9 cellular contexts compared by ENCODE assay signal in the genomic region with DNA sequence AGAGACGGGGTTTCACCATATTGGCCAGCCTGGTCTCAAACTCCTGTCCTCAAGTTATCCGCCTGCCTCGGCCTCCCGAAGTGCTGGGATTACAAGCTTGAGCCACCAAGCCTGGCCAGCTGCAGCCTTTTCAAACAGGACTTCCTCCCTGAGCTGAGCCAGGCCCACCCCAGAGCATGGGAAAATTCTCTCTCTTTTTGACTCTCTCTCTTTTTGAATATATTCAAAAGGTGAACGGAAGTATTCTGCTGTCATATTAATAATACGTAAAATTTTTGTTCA. TPM values are rescaled to one million over a fixed set of nuclear protein-coding genes. Genes with fewer than 3 reads are reported as not detected.
DNase-seq lines count a peak whose midpoint lies in the region; ATAC-seq and TF ChIP-seq lines count a peak whose summit lies in the region.
"Had no signal": no experiment of that assay in that cellular context is flagged by ENCODE, and none has a peak within 500 bp of the region (broad histone marks: within the 10 kb centered on the region; RNA-seq: fewer than 3 reads in every experiment).

No MANE protein-coding gene starts in this region.

- CTCF ChIA-PET in activated B cell treated with CpG ODN at 0.5 μM for 24 hours (lab: Charles Lee) = interaction anchor here (1.3 to 1.5 kb wide), 3 partner anchors 44 to 160 kb away, joined by 3 to 11 read pairs (median 3); a partner anchor contains a TSS
- CTCF ChIA-PET in HEK293T (lab: Yijun Ruan, JAX) = no interaction called here

- H3K9me3 ChIP-seq in heart left ventricle (peaks cover 0 to 35% (median 0%) of the 10 kb centered on the region in 12 donors), skeletal muscle tissue (ENCODE audit: control insufficient read depth in 3 of 3, low read length in 3 of 3) (peaks cover 0 to 2% (median 0%) of the 10 kb centered on the region in 3 donors)

- ATAC-seq in activated B cell treated with CpG ODN at 0.5 μM for 24 hours (ENCODE audit: low read depth) (no peak), heart left ventricle (peak in 2 of 4 donors; percentile 23 to 30), HG03095 (IDR thresholded peaks at IDR 0.05; ENCODE audit: unreplicated experiment) (no peak), GM18511 (IDR thresholded peaks at IDR 0.05; ENCODE audit: unreplicated experiment) (no peak)

- POLR2A ChIA-PET in activated B cell treated with CpG ODN at 0.5 μM for 24 hours (lab: Charles Lee) = interaction anchor here (0.5 to 2.8 kb wide), 24 partner anchors 13 to 844 kb away, joined by 3 to 107 read pairs (median 6); a partner anchor contains a TSS
- POLR2A ChIA-PET in HEK293T (lab: Yijun Ruan, JAX) = no interaction called here

- H3K27ac Mint-ChIP-seq in activated B cell treated with CpG ODN at 0.5 μM for 24 hours = peak overlapping the region; percentile 99

- WGBS in heart left ventricle, 4 donors = 12 to 19% (median 16%) methylated on average over 6 of the region's 6 CpGs

- peaks cover 62% of the 10 kb centered on the region for H3K4me1 Mint-ChIP-seq in activated B cell treated with CpG ODN at 0.5 μM for 24 hours

- H3K36me3 ChIP-seq in heart left ventricle (peaks cover 0 to 17% (median 2%) of the 10 kb centered on the region in 9 donors), skeletal muscle tissue (ENCODE audit: control insufficient read depth in 3 of 3, insufficient read depth in 3 of 3, low read length in 3 of 3) (peaks cover 0 to 4% (median 2%) of the 10 kb centered on the region in 3 donors)

- DNase-seq in HFF-Myc (ENCODE audit: extremely low read depth, low read depth) (no peak), activated B cell treated with CpG ODN at 0.5 μM for 24 hours (no peak), heart left ventricle (no peak), HEK293T (ENCODE audit: extremely low spot score) (no peak), NOMO-1 treated with DMSO at 0.1 percent for 48 hours (lab: John Stamatoyannopoulos, UW; ENCODE audit: unreplicated experiment) (no peak)

- peak overlapping the region; percentile 98 for H3K4me3 Mint-ChIP-seq in activated B cell treated with CpG ODN at 0.5 μM for 24 hours

- intact Hi-C loops in activated B cell treated with CpG ODN at 0.5 μM for 24 hours (cut with micrococcal nuclease) = loop anchor here (2.0 kb wide), 1 partner anchor 109 kb away; no protein-coding TSS in a partner anchor
- intact Hi-C loops in heart left ventricle (cut with DNase I) = loop anchor here in 5 of 10 donors (2.0 to 5.0 kb wide), 4 partner anchors 40 to 45 kb away; a partner anchor contains a TSS

- no peaks in the 10 kb centered on the region for H3K27me3 ChIP-seq in heart left ventricle
- no peaks in the 10 kb centered on the region for H3K27me3 ChIP-seq in skeletal muscle tissue (ENCODE audit: control insufficient read depth in 3 of 3, insufficient read depth in 3 of 3, low read length in 3 of 3)

- no peaks in the 10 kb centered on the region for H3K27me3 Mint-ChIP-seq in activated B cell treated with CpG ODN at 0.5 μM for 24 hours

- TF ChIP-seq CTCF in HFF-Myc (IDR thresholded peaks at IDR 0.05; ENCODE audit: low read depth, low read length, missing control alignments) (no peak), activated B cell treated with CpG ODN at 0.5 μM for 24 hours (IDR thresholded peaks at IDR 0.05) (no peak), heart left ventricle (IDR thresholded peaks at IDR 0.05) (no peak)

- peaks cover 49% of the 10 kb centered on the region for H3K36me3 Mint-ChIP-seq in activated B cell treated with CpG ODN at 0.5 μM for 24 hours (ENCODE audit: low read depth)

- no peak for TF ChIP-seq POLR2A in heart left ventricle (IDR thresholded peaks at IDR 0.05)

- H3K4me3 ChIP-seq in HFF-Myc (replicated peaks; ENCODE audit: low read depth, low read length) (peak overlapping the region; percentile 40; the same call in 1 of the 2 replicates), heart left ventricle (peak overlapping the region; percentile 56 to 98 (median 74)), skeletal muscle tissue (ENCODE audit: low read length in 3 of 3) (peak overlapping the region; percentile 97 to 99 (median 99))

- H3K27ac ChIP-seq in heart left ventricle = peak overlapping the region; percentile 89 to 98 (median 94)
- peak overlapping the region; percentile 51 for H3K27ac ChIP-seq in skeletal muscle tissue (ENCODE audit: low read depth, low read length)

- peaks cover 13% of the 10 kb centered on the region for H3K9me3 Mint-ChIP-seq in activated B cell treated with CpG ODN at 0.5 μM for 24 hours

- peaks cover 0 to 36% (median 18%) of the 10 kb centered on the region in 12 donors for H3K4me1 ChIP-seq in heart left ventricle
- H3K4me1 ChIP-seq in skeletal muscle tissue (ENCODE audit: control insufficient read depth in 3 of 3, insufficient read depth in 3 of 3, low read length in 3 of 3) = peaks cover 0 to 11% (median under 1%) of the 10 kb centered on the region in 3 donors

- peak overlapping the region; percentile 71 to 100 (median 94) for H3K9ac ChIP-seq in skeletal muscle tissue (ENCODE audit: low read depth in 1 of 3, low read length in 3 of 3)

TF ChIP-seq in HEK293T, 16 proteins besides CTCF, POLR2A, EP300 and RAD21:
- TF ChIP-seq FOXK2 (IDR thresholded peaks at IDR 0.05) (no peak), HDGF (IDR thresholded peaks at IDR 0.05; ENCODE audit: borderline replicate concordance) (no peak), TARDBP (IDR thresholded peaks at IDR 0.05) (no peak), ARNT (IDR thresholded peaks at IDR 0.05) (no peak), SP1 (IDR thresholded peaks at IDR 0.05) (no peak), BHLHE40 (IDR thresholded peaks at IDR 0.05; ENCODE audit: borderline replicate concordance) (no peak), ELF4 (IDR thresholded peaks at IDR 0.05) (no peak), NFRKB (IDR thresholded peaks at IDR 0.05) (no peak), FOXA1 (IDR thresholded peaks at IDR 0.05) (no peak), CTBP1 (IDR thresholded peaks at IDR 0.05; ENCODE audit: borderline replicate concordance) (no peak)
- TF ChIP-seq, protein P1, sequence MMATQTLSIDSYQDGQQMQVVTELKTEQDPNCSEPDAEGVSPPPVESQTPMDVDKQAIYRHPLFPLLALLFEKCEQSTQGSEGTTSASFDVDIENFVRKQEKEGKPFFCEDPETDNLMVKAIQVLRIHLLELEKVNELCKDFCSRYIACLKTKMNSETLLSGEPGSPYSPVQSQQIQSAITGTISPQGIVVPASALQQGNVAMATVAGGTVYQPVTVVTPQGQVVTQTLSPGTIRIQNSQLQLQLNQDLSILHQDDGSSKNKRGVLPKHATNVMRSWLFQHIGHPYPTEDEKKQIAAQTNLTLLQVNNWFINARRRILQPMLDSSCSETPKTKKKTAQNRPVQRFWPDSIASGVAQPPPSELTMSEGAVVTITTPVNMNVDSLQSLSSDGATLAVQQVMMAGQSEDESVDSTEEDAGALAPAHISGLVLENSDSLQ (IDR thresholded peaks at IDR 0.05) = no peak

RNA-seq across cellular contexts. Expression of a gene that starts 0.5 kb away (rescaled TPM):
- 67.1 and 78.6 TPM in 2 replicates for total RNA-seq in activated B cell treated with CpG ODN at 0.5 μM for 24 hours
- total RNA-seq in heart left ventricle = 10 to 100 TPM in 8 of 9 donors, 1 to 10 TPM in 1; 9.0 to 20.2 (median 11.6) TPM
- polyA plus RNA-seq in heart left ventricle = 1 to 10 TPM; 5.0 to 6.5 TPM
- total RNA-seq in skeletal muscle tissue = 20.9 TPM

RNA-seq across cellular contexts. Expression of a gene that starts 43.6 kb away (rescaled TPM):
- 24.7 and 26.3 TPM in 2 replicates for total RNA-seq in activated B cell treated with CpG ODN at 0.5 μM for 24 hours
- total RNA-seq in heart left ventricle = 10 to 100 TPM in 2 of 9 donors, 1 to 10 TPM in 7; 5.6 to 16.6 (median 8.1) TPM
- 1 to 10 TPM; 3.8 to 5.5 TPM for polyA plus RNA-seq in heart left ventricle
- total RNA-seq in skeletal muscle tissue = 7.3 TPM
- total RNA-seq: HT1080 had no signal

Comparison
In these comparisons a context has a peak if more than half of its experiments do, and no peak if none do; other contexts are left out.
1. H3K4me3 ChIP-seq: peak in every context shown above with its lines; median percentile 99 in skeletal muscle tissue; 74 in heart left ventricle; 40 in HFF-Myc.